In the genomic region with DNA sequence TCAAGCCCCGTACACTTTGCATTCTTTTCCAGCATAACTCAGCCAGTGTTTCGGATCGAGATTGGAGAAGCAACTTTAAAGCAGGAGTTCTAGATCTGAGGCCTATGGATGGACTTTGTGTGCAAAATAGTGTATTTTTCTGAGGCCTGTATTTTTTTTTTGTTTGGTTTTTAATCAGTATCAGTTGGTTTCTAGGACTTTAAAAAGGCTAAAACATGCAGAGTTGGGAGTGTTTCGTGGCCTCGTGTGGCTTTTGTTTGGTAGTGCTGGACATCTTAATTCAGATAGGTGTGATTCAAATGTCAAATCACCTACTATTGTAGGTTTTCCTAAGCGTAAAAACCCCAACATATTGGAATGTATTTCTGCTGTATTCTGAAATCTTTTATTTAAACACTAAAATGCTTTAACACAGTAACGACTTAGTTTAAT, we compare ENCODE assay signal across 1 cellular context.
TF ChIP-seq lines count a peak whose summit lies in the region.

No MANE protein-coding gene starts in this region.

TF ChIP-seq in HepG2, 621 proteins besides CTCF, POLR2A, EP300 and RAD21 (continued from another document):
- TF ChIP-seq, protein P1, sequence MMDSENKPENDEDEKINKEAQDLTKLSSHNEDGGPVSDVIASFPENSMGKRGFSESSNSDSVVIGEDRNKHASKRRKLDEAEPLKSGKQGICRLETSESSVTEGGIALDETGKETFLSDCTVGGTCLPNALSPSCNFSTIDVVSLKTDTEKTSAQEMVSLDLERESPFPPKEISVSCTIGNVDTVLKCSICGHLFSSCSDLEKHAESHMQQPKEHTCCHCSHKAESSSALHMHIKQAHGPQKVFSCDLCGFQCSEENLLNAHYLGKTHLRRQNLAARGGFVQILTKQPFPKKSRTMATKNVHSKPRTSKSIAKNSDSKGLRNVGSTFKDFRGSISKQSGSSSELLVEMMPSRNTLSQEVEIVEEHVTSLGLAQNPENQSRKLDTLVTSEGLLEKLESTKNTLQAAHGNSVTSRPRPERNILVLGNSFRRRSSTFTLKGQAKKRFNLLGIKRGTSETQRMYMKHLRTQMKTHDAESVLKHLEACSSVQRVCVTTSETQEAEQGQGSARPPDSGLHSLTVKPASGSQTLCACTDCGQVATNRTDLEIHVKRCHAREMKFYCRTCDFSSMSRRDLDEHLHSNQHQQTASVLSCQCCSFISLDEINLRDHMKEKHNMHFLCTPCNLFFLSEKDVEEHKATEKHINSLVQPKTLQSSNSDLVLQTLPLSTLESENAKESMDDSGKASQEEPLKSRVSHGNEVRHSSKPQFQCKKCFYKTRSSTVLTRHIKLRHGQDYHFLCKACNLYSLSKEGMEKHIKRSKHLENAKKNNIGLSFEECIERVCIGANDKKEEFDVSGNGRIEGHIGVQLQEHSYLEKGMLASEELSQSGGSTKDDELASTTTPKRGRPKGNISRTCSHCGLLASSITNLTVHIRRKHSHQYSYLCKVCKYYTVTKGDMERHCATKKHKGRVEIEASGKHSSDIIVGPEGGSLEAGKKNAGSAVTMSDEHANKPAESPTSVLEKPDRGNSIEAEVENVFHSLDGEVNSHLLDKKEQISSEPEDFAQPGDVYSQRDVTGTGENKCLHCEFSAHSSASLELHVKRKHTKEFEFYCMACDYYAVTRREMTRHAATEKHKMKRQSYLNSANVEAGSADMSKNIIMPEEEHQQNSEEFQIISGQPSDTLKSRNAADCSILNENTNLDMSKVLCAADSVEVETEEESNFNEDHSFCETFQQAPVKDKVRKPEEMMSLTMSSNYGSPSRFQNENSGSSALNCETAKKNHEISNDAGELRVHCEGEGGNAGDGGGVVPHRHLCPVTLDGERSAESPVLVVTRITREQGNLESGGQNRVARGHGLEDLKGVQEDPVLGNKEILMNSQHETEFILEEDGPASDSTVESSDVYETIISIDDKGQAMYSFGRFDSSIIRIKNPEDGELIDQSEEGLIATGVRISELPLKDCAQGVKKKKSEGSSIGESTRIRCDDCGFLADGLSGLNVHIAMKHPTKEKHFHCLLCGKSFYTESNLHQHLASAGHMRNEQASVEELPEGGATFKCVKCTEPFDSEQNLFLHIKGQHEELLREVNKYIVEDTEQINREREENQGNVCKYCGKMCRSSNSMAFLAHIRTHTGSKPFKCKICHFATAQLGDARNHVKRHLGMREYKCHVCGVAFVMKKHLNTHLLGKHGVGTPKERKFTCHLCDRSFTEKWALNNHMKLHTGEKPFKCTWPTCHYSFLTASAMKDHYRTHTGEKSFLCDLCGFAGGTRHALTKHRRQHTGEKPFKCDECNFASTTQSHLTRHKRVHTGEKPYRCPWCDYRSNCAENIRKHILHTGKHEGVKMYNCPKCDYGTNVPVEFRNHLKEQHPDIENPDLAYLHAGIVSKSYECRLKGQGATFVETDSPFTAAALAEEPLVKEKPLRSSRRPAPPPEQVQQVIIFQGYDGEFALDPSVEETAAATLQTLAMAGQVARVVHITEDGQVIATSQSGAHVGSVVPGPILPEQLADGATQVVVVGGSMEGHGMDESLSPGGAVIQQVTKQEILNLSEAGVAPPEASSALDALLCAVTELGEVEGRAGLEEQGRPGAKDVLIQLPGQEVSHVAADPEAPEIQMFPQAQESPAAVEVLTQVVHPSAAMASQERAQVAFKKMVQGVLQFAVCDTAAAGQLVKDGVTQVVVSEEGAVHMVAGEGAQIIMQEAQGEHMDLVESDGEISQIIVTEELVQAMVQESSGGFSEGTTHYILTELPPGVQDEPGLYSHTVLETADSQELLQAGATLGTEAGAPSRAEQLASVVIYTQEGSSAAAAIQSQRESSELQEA (CRISPR knock-in tag; IDR thresholded peaks at IDR 0.05; ENCODE audit: not compliant biosample characterization), result no peak
- TF ChIP-seq, protein P2, sequence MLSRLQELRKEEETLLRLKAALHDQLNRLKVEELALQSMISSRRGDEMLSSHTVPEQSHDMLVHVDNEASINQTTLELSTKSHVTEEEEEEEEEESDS (CRISPR knock-in tag; IDR thresholded peaks at IDR 0.05; ENCODE audit: borderline replicate concordance), result no peak
- TF ChIP-seq MATR3 (CRISPR knock-in tag; IDR thresholded peaks at IDR 0.05), result no peak
- no peak for TF ChIP-seq PLRG1 (conservative IDR thresholded peaks at IDR 0.05)
- no peak for TF ChIP-seq ZNF704 (CRISPR knock-in tag; IDR thresholded peaks at IDR 0.05; ENCODE audit: borderline replicate concordance)
- TF ChIP-seq GFI1 (CRISPR knock-in tag; IDR thresholded peaks at IDR 0.05; ENCODE audit: borderline replicate concordance), result no peak; the same call in 1 of the 2 replicates
- TF ChIP-seq NCOA5 (CRISPR knock-in tag; IDR thresholded peaks at IDR 0.05), result peak; percentile 75; the same call in 1 of the 2 replicates
- TF ChIP-seq MXD1 (CRISPR knock-in tag; IDR thresholded peaks at IDR 0.05), result no peak
- TF ChIP-seq ZNF354B (CRISPR knock-in tag; IDR thresholded peaks at IDR 0.05), result no peak
- TF ChIP-seq, protein P3, sequence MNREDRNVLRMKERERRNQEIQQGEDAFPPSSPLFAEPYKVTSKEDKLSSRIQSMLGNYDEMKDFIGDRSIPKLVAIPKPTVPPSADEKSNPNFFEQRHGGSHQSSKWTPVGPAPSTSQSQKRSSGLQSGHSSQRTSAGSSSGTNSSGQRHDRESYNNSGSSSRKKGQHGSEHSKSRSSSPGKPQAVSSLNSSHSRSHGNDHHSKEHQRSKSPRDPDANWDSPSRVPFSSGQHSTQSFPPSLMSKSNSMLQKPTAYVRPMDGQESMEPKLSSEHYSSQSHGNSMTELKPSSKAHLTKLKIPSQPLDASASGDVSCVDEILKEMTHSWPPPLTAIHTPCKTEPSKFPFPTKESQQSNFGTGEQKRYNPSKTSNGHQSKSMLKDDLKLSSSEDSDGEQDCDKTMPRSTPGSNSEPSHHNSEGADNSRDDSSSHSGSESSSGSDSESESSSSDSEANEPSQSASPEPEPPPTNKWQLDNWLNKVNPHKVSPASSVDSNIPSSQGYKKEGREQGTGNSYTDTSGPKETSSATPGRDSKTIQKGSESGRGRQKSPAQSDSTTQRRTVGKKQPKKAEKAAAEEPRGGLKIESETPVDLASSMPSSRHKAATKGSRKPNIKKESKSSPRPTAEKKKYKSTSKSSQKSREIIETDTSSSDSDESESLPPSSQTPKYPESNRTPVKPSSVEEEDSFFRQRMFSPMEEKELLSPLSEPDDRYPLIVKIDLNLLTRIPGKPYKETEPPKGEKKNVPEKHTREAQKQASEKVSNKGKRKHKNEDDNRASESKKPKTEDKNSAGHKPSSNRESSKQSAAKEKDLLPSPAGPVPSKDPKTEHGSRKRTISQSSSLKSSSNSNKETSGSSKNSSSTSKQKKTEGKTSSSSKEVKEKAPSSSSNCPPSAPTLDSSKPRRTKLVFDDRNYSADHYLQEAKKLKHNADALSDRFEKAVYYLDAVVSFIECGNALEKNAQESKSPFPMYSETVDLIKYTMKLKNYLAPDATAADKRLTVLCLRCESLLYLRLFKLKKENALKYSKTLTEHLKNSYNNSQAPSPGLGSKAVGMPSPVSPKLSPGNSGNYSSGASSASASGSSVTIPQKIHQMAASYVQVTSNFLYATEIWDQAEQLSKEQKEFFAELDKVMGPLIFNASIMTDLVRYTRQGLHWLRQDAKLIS (CRISPR knock-in tag; IDR thresholded peaks at IDR 0.05), result 0 out of 2 replicates have a peak, but pooled peaks have one; percentile 37
- no peak for TF ChIP-seq NR2C2 (CRISPR knock-in tag; IDR thresholded peaks at IDR 0.05; ENCODE audit: borderline replicate concordance)
TF ChIP-seq in HepG2: peak in this region for 90.
